In genomic region chr12:41656454-41656853, GRCh38 we compare ENCODE assay signal across 32 cellular contexts.
"Had no signal": no experiment of that assay in that cellular context is flagged by ENCODE, and none has a peak within 500 bp of the region (broad histone marks: within the 10 kb centered on the region; RNA-seq: fewer than 3 reads in every experiment).

No MANE protein-coding gene starts in this region.

- H3K36me3 ChIP-seq: adrenal gland, brain microvascular endothelial cell, breast epithelium had no signal

- FAIRE-seq: astrocyte, TTC549 had no signal

- H3K27ac ChIP-seq: adrenal gland, body of pancreas, brain microvascular endothelial cell, breast epithelium, VCaP had no signal

- ATAC-seq: activated CD8-positive, alpha-beta T cell treated with anti-CD3 and anti-CD28 coated beads for 36 hours; activated naive CD4-positive, alpha-beta T cell treated with anti-CD3 and anti-CD28 coated beads, Interleukin-2, amount 50 U/mL, for 72 hours; activated T-cell treated with anti-CD3 and anti-CD28 coated beads, Interleukin-2, amount 50 U/mL, for 4 hours; activated T-cell treated with anti-CD3 and anti-CD28 coated beads, Interleukin-2, amount 50 U/mL, for 72 hours; activated T-helper 17 cell treated with anti-CD3 and anti-CD28 coated beads, Interleukin-2, amount 50 U/mL, for 72 hours; body of pancreas; T-helper 17 cell had no signal

- DNase-seq: activated B cell treated with CpG ODN at 0.5 μM for 24 hours; activated CD4-positive, alpha-beta memory T cell treated with anti-CD3 and anti-CD28 coated beads for 36 hours; activated CD4-positive, alpha-beta T cell treated with anti-CD3 and anti-CD28 coated beads for 4 hours; activated CD4-positive, alpha-beta T cell treated with anti-CD3 and anti-CD28 coated beads, Interleukin-2, amount 10 ng/mL, durations not matched to agents 24 days and 14 days; activated CD4-positive, alpha-beta T cell treated with anti-CD3 and anti-CD28 coated beads, Interleukin-2, amount 50 U/mL, for 1 hour; activated CD4-positive, alpha-beta T cell treated with anti-CD3 and anti-CD28 coated beads, Interleukin-2, amount 50 U/mL, for 4 hours; activated CD4-positive, CD25-positive, alpha-beta regulatory T cell treated with anti-CD3 and anti-CD28 coated beads, Interleukin-2, amount 50 U/mL, for 72 hours; activated CD8-positive, alpha-beta memory T cell treated with anti-CD3 and anti-CD28 coated beads, Interleukin-2, amount 50 U/mL, for 4 hours; activated CD8-positive, alpha-beta T cell treated with anti-CD3 and anti-CD28 coated beads for 36 hours; activated effector memory CD4-positive, alpha-beta T cell treated with anti-CD3 and anti-CD28 coated beads, Interleukin-2, amount 50 U/mL, for 16 hours; activated gamma-delta T cell treated with Interleukin-2 at 50 U/mL for 16 hours; activated naive CD4-positive, alpha-beta T cell; activated naive CD4-positive, alpha-beta T cell treated with anti-CD3 and anti-CD28 coated beads for 36 hours; activated naive CD4-positive, alpha-beta T cell treated with anti-CD3 and anti-CD28 coated beads, Interleukin-2, amount 50 U/mL, for 16 hours; activated naive CD8-positive, alpha-beta T cell treated with anti-CD3 and anti-CD28 coated beads for 36 hours; activated T-cell treated with anti-CD3 and anti-CD28 coated beads for 4 hours; activated T-cell treated with anti-CD3 and anti-CD28 coated beads, Interleukin-2, amount 50 U/mL, for 1 hour; activated T-cell treated with anti-CD3 and anti-CD28 coated beads, Interleukin-2, amount 50 U/mL, for 4 hours; activated T-cell treated with anti-CD3 and anti-CD28 coated beads, Interleukin-2, amount 50 U/mL, for 72 hours; adrenal gland; amniotic stem cell; aorta; body of pancreas; brain microvascular endothelial cell; central memory CD4-positive, alpha-beta T cell; T-helper 17 cell had no signal

- H3K9me3 ChIP-seq: adrenal gland, body of pancreas, breast epithelium had no signal

- H3K4me1 ChIP-seq: adrenal gland, body of pancreas, breast epithelium had no signal

- H3K27me3 ChIP-seq: adrenal gland, body of pancreas, brain microvascular endothelial cell, breast epithelium had no signal

- H3K4me3 ChIP-seq: adrenal gland, body of pancreas, breast epithelium had no signal
